19 cellular contexts compared by ENCODE assay signal in the genomic region with DNA sequence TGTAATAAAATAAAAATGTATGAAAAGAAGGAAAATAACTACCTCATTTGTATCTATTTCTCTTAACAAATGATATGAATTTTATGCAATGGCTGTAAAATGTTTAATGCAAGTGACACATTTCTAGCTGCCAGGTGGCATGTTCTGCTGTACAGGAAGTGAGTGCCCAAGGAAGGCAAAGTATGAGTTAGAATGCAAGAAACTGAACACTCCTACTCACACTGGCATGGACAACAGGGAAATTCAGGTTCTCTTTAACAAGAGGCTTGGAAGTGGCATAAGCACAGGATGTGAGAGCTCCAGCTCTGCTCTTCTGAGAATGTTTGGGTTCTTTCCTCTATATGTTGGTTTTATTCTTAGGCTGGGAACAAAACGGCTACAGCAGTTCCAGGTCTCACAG. TPM values are rescaled to one million over a fixed set of nuclear protein-coding genes. Genes with fewer than 3 reads are reported as not detected.
DNase-seq lines count a peak whose midpoint lies in the region; FAIRE-seq and TF ChIP-seq lines count a peak whose summit lies in the region.
"Had no signal": no experiment of that assay in that cellular context is flagged by ENCODE, and none has a peak within 500 bp of the region (broad histone marks: within the 10 kb centered on the region; RNA-seq: fewer than 3 reads in every experiment).

No MANE protein-coding gene starts in this region.

- H3K4me1 Mint-ChIP-seq in astrocyte (ENCODE audit: low read depth, unreplicated experiment): no peaks in the 10 kb centered on the region
- H3K4me1 Mint-ChIP-seq: B cell, H9 had no signal

- H3K4me2 ChIP-seq in BLaER1 (peak overlapping the region; percentile 33), astrocyte (ENCODE audit: low read length) (no peak overlapping the region)

- no peak overlapping the region for H2AFZ ChIP-seq in astrocyte (ENCODE audit: low read depth, low read length)

- DNase-seq in astrocyte (ENCODE audit: low read depth) (no peak), middle frontal gyrus (ENCODE audit: extremely low spot score, low spot score) (peak; percentile 51), HuH-7 (ENCODE audit: low spot score) (no peak), head of caudate nucleus (no peak)
- no peak for DNase-seq in stimulated activated CD8-positive, alpha-beta memory T cell treated with anti-CD3 and anti-CD28 coated beads, Interleukin-4, amount 100 ng/mL, for 48 hours
- DNase-seq: 8988T; Caco-2; CD4-positive, alpha-beta T cell; DMS153; DND-41; EL; H9 had no signal

- H4K20me1 ChIP-seq in BLaER1 (no peaks in the 10 kb centered on the region), astrocyte (ENCODE audit: insufficient read depth, low read length) (no peaks in the 10 kb centered on the region)

- FAIRE-seq in astrocyte (lab: Jason Lieb, UNC): peak; percentile 26
- FAIRE-seq: GM12878, H1, HepG2 had no signal

- H3K36me3 ChIP-seq in BLaER1: no peaks in the 10 kb centered on the region
- H3K36me3 ChIP-seq in astrocyte (ENCODE audit: insufficient read depth, low read length): no peaks in the 10 kb centered on the region

- H3K27me3 ChIP-seq in BLaER1: no peaks in the 10 kb centered on the region
- H3K27me3 ChIP-seq in astrocyte (ENCODE audit: insufficient read depth, low read length): no peaks in the 10 kb centered on the region

- intact Hi-C loops in head of caudate nucleus (cut with DNase I): no loop called here

- no peak overlapping the region for H3K9ac ChIP-seq in BLaER1
- H3K9ac ChIP-seq in astrocyte (ENCODE audit: low read length): no peak overlapping the region

- no peaks in the 10 kb centered on the region for H3K79me2 ChIP-seq in astrocyte (ENCODE audit: insufficient read depth, low read length)

- H3K9me3 Mint-ChIP-seq in astrocyte (ENCODE audit: unreplicated experiment): no peaks in the 10 kb centered on the region
- H3K9me3 Mint-ChIP-seq: CD4-positive, alpha-beta T cell; H9 had no signal

- H3K27ac ChIP-seq in BLaER1 (no peak overlapping the region), astrocyte (ENCODE audit: low read depth, low read length) (no peak overlapping the region), temporal lobe (ENCODE audit: low read depth, low read length) (peak overlapping the region; percentile 33)
- H3K27ac ChIP-seq: C4-2B had no signal

- peaks cover 2% of the 10 kb centered on the region for H3K27me3 Mint-ChIP-seq in astrocyte (ENCODE audit: low read depth, unreplicated experiment)

- no peak overlapping the region for H3K4me3 ChIP-seq in BLaER1
- H3K4me3 ChIP-seq in astrocyte (ENCODE audit: insufficient read depth, low read depth, low read length): no peak overlapping the region
- H3K4me3 ChIP-seq: GM12878 had no signal

- H3K4me3 Mint-ChIP-seq in astrocyte (ENCODE audit: unreplicated experiment): no peak overlapping the region
- H3K4me3 Mint-ChIP-seq: B cell; CD4-positive, alpha-beta T cell; H9 had no signal

- no peak for TF ChIP-seq CTCF in astrocyte (IDR thresholded peaks at IDR 0.05; ENCODE audit: insufficient read depth, low read depth, low read length)

- H3K27ac Mint-ChIP-seq in astrocyte (ENCODE audit: unreplicated experiment): no peak overlapping the region
- H3K27ac Mint-ChIP-seq: B cell; CD4-positive, alpha-beta T cell; H9 had no signal

- H3K9me3 ChIP-seq in BLaER1 (no peaks in the 10 kb centered on the region), astrocyte (ENCODE audit: insufficient read depth, low read depth, low read length) (no peaks in the 10 kb centered on the region)
- H3K9me3 ChIP-seq: Caco-2 had no signal

- peaks cover 35% of the 10 kb centered on the region for H3K4me1 ChIP-seq in BLaER1
- no peaks in the 10 kb centered on the region for H3K4me1 ChIP-seq in astrocyte (ENCODE audit: insufficient read depth, low read length)
- H3K4me1 ChIP-seq: Caco-2 had no signal

- no peaks in the 10 kb centered on the region for H3K36me3 Mint-ChIP-seq in astrocyte (ENCODE audit: low read depth, unreplicated experiment)

RNA-seq across cellular contexts. Expression of a gene that starts 20.4 kb away (rescaled TPM):
- total RNA-seq in astrocyte: 2.0 and 5.0 TPM in 2 replicates
- 19.7 TPM for total RNA-seq in temporal lobe
- total RNA-seq: B cell; Caco-2; CD4-positive, alpha-beta T cell; HepG2 had no signal
